In genomic region chr14:60085085-60085484, GRCh38 we compare ENCODE assay signal across 1 cellular context.
TF ChIP-seq lines count a peak whose summit lies in the region.

No MANE protein-coding gene starts in this region.

TF ChIP-seq in K562, 482 proteins besides CTCF, POLR2A, EP300 and RAD21 (continued from another document):
- TF ChIP-seq THAP7 (CRISPR knock-in tag; IDR thresholded peaks at IDR 0.05), result no peak
- TF ChIP-seq CEBPB (tag; IDR thresholded peaks at IDR 0.05), result peak; percentile 41; the same call in 1 of the 2 replicates
- no peak for TF ChIP-seq HMBOX1 (IDR thresholded peaks at IDR 0.05)
- no peak for TF ChIP-seq ZNF143 (CRISPR knock-in tag; IDR thresholded peaks at IDR 0.05)
- TF ChIP-seq NCOA4 (IDR thresholded peaks at IDR 0.05; ENCODE audit: partially characterized antibody), result no peak
- TF ChIP-seq CEBPG (CRISPR knock-in tag; IDR thresholded peaks at IDR 0.05), result no peak
- peak in 1 of 2 experiments; percentile 21; a peak in 1 of 4 replicates for TF ChIP-seq CEBPG (tag; conservative IDR thresholded peaks at IDR 0.05 in 1 of 2, IDR thresholded peaks at IDR 0.05 in 1 of 2)
TF ChIP-seq in K562: peak in this region for 2.
